In genomic region chr3:96646596-96646995, GRCh38 we compare ENCODE assay signal across 7 cellular contexts.
"Had no signal": no experiment of that assay in that cellular context is flagged by ENCODE, and none has a peak within 500 bp of the region (broad histone marks: within the 10 kb centered on the region; RNA-seq: fewer than 3 reads in every experiment).

No MANE protein-coding gene starts in this region.

- H3K4me3 ChIP-seq: GM23248 had no signal

- H3K27ac ChIP-seq: GM23248 had no signal

- FAIRE-seq: H54, HTR-8/SVneo had no signal

- H3K9ac ChIP-seq: GM23248 had no signal

- DNase-seq: GM23248, GOT3, H9, HCEC 1CT, KBM-7 had no signal

- H2AFZ ChIP-seq: GM23248 had no signal
